In the genomic region with DNA sequence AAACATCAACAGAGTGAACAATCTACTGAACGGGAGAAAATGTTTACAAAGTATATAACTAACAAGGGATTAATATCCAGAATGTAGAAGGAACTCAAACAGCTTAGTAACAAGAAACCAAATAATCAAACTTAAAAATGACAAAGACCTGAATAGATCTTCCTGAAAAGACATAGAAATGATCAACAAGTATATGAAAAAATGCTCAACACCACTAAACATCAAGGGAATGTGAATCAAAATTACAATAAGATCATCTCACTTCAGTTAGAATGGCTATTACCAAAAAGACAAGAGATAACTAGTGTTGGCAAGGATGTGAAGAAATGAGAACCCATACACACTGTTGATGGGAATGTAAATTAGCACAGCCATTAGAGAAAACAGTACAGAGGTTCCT, we compare ENCODE assay signal across 33 cellular contexts.
"Had no signal": no experiment of that assay in that cellular context is flagged by ENCODE, and none has a peak within 500 bp of the region (broad histone marks: within the 10 kb centered on the region; RNA-seq: fewer than 3 reads in every experiment).

No MANE protein-coding gene starts in this region.

- H3K27me3 Mint-ChIP-seq: activated B cell treated with CpG ODN at 0.5 μM for 24 hours; activated CD8-positive, alpha-beta T cell treated with anti-CD3 and anti-CD28 coated beads for 36 hours; activated naive CD8-positive, alpha-beta T cell; central memory CD8-positive, alpha-beta T cell; T-helper 17 cell had no signal

- H3K27ac Mint-ChIP-seq: activated B cell treated with CpG ODN at 0.5 μM for 24 hours; activated CD8-positive, alpha-beta T cell treated with anti-CD3 and anti-CD28 coated beads for 36 hours; activated naive CD8-positive, alpha-beta T cell; activated T-helper 17 cell treated with anti-CD3 and anti-CD28 coated beads, Interleukin-2, amount 50 U/mL, for 72 hours; T-helper 17 cell; T-helper 2 cell treated with Interferon-gamma antibody and Interleukin-4, amounts not matched to agents 5 μg/mL and 100 μg/mL, for 36 hours had no signal

- H3K36me3 Mint-ChIP-seq: activated naive CD8-positive, alpha-beta T cell had no signal

- ATAC-seq: activated CD4-positive, CD25-positive, alpha-beta regulatory T cell treated with anti-CD3 and anti-CD28 coated beads, Interleukin-2, amount 50 U/mL, for 24 hours; activated CD8-positive, alpha-beta T cell treated with anti-CD3 and anti-CD28 coated beads for 36 hours; activated T-cell treated with anti-CD3 and anti-CD28 coated beads, Interleukin-2, amount 50 U/mL, for 4 hours; activated T-helper 17 cell treated with anti-CD3 and anti-CD28 coated beads, Interleukin-2, amount 50 U/mL, for 72 hours; gastroesophageal sphincter; T-helper 17 cell had no signal

- H3K27me3 ChIP-seq: brain microvascular endothelial cell, esophagus squamous epithelium, gastroesophageal sphincter had no signal

- DNase-seq: activated B cell treated with CpG ODN at 0.5 μM for 24 hours; activated CD4-positive, alpha-beta T cell treated with anti-CD3 and anti-CD28 coated beads for 48 hours; activated CD4-positive, alpha-beta T cell treated with anti-CD3 and anti-CD28 coated beads, Interleukin-2, amount 50 U/mL, for 1 hour; activated CD4-positive, alpha-beta T cell treated with anti-CD3 and anti-CD28 coated beads, Interleukin-2, amount 50 U/mL, for 48 hours; activated CD8-positive, alpha-beta memory T cell treated with anti-CD3 and anti-CD28 coated beads for 24 hours; activated CD8-positive, alpha-beta T cell treated with anti-CD3 and anti-CD28 coated beads for 36 hours; activated effector memory CD4-positive, alpha-beta T cell treated with Interleukin-2 at 50 U/mL for 16 hours; activated gamma-delta T cell treated with Interleukin-2 at 50 U/mL for 16 hours; activated naive CD4-positive, alpha-beta T cell treated with anti-CD3 and anti-CD28 coated beads, Interleukin-2, amount 50 U/mL, for 16 hours; activated naive CD4-positive, alpha-beta T cell treated with Interleukin-2 at 50 U/mL for 16 hours; activated T-cell treated with anti-CD3 and anti-CD28 coated beads, Interleukin-2, amount 50 U/mL, for 4 hours; amniotic stem cell; anterior cingulate cortex; brain microvascular endothelial cell; dermis blood vessel endothelial cell; effector CD4-positive, alpha-beta T cell; esophagus squamous epithelium; foreskin melanocyte; T-helper 17 cell; T1000; WERI-Rb-1 had no signal

- H3K4me1 ChIP-seq: esophagus squamous epithelium had no signal

- H3K9me3 ChIP-seq: esophagus squamous epithelium, gastroesophageal sphincter had no signal

- H3K27ac ChIP-seq: brain microvascular endothelial cell, coronary artery, epithelial cell of prostate, esophagus squamous epithelium, gastroesophageal sphincter, WERI-Rb-1 had no signal

- H3K4me3 Mint-ChIP-seq: activated B cell treated with CpG ODN at 0.5 μM for 24 hours; activated CD8-positive, alpha-beta T cell treated with anti-CD3 and anti-CD28 coated beads for 36 hours; activated naive CD8-positive, alpha-beta T cell; activated T-cell treated with anti-CD3 and anti-CD28 coated beads, Interleukin-2, amount 50 U/mL, for 4 hours; activated T-helper 17 cell treated with anti-CD3 and anti-CD28 coated beads, Interleukin-2, amount 50 U/mL, for 72 hours; central memory CD8-positive, alpha-beta T cell; T-helper 17 cell; T-helper 2 cell treated with Interferon-gamma antibody and Interleukin-4, amounts not matched to agents 5 μg/mL and 100 μg/mL, for 36 hours had no signal

- FAIRE-seq: astrocyte, bronchial epithelial cell, endometrium, endothelial cell of umbilical vein had no signal

- H3K4me3 ChIP-seq: coronary artery, esophagus squamous epithelium, gastroesophageal sphincter had no signal

- H3K36me3 ChIP-seq: brain microvascular endothelial cell, esophagus squamous epithelium, gastroesophageal sphincter, WERI-Rb-1 had no signal

- H3K9me3 Mint-ChIP-seq: activated B cell treated with CpG ODN at 0.5 μM for 24 hours; activated CD8-positive, alpha-beta T cell treated with anti-CD3 and anti-CD28 coated beads for 36 hours; activated T-cell treated with anti-CD3 and anti-CD28 coated beads, Interleukin-2, amount 50 U/mL, for 4 hours; activated T-helper 17 cell treated with anti-CD3 and anti-CD28 coated beads, Interleukin-2, amount 50 U/mL, for 72 hours; central memory CD8-positive, alpha-beta T cell; T-helper 2 cell treated with Interferon-gamma antibody and Interleukin-4, amounts not matched to agents 5 μg/mL and 100 μg/mL, for 36 hours had no signal

- H3K4me1 Mint-ChIP-seq: activated T-helper 17 cell treated with anti-CD3 and anti-CD28 coated beads, Interleukin-2, amount 50 U/mL, for 72 hours; central memory CD8-positive, alpha-beta T cell had no signal
